In the genomic region with DNA sequence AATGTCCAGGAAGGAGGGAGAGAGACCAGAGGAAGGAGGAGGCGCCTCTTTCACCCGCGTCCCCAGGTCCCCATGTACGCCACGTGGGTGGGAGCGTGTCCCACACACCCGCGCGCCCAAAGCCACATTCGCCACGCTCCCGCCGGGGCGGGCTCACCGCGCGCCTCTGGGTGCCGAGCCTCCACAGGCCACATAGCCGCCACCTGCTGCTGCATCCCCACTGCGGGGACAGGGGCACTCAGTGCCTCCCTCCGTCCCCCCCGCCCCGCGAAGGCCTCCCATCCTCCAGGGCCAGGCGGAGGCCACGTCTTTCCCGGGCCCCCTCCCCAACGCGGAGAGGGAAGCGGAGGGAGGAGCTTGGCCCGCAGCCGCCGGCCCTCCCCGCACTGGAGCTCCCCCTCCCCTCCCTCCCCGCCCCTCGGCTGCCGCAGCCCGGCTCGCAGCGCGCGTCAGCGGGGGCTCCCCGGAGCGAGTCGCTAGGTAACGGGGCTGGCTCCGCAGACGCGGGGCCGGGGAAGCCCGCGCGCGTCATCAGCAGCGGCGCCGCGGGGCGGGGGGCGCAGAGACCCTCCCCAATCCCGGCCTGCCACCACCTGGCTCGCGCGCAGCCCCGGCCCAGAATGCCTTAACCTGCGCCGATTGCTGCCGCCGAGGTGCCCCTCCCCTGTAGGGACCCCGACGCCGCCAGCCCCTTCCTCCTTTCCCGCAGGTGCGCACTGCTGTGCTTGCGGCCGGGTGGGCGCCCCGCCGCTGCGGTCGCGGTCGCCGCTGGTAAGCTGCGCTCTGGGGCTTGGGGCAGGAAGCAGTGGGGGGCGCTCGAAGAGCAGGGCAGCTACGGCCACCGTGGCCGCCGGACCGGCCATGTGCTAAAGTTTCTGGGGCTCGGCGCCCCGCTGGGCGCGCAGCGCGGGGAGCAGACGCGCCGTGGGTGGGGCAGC, we compare ENCODE assay signal across 11 cellular contexts. TPM values are rescaled to one million over a fixed set of nuclear protein-coding genes. Genes with fewer than 3 reads are reported as not detected.
DNase-seq lines count a peak whose midpoint lies in the region; ATAC-seq, FAIRE-seq and TF ChIP-seq lines count a peak whose summit lies in the region.
"Had no signal": no experiment of that assay in that cellular context is flagged by ENCODE, and none has a peak within 500 bp of the region (broad histone marks: within the 10 kb centered on the region; RNA-seq: fewer than 3 reads in every experiment).

No MANE protein-coding gene starts in this region.

- H3K4me3 ChIP-seq in HUES48 (ENCODE audit: low read depth, low read length), result peak overlapping the region; percentile 73
- H3K4me3 ChIP-seq in astrocyte (ENCODE audit: insufficient read depth, low read depth, low read length), result peak overlapping the region; percentile 39

- H3K4me3 Mint-ChIP-seq in astrocyte (ENCODE audit: unreplicated experiment) (peak overlapping the region; percentile 82), nephron progenitor cell (peak overlapping the region; percentile 80)
- H3K4me3 Mint-ChIP-seq: T-helper 2 cell treated with Interferon-gamma antibody and Interleukin-4, amounts not matched to agents 5 μg/mL and 100 μg/mL, for 36 hours had no signal

- peaks cover 27% of the 10 kb centered on the region for H3K4me1 ChIP-seq in HUES48 (ENCODE audit: control insufficient read depth, insufficient read depth, low read length)
- H3K4me1 ChIP-seq in astrocyte (ENCODE audit: insufficient read depth, low read length), result peaks cover 3% of the 10 kb centered on the region

- H3K27me3 ChIP-seq in HUES48 (ENCODE audit: control insufficient read depth, insufficient read depth, low read length) (peaks cover 30% of the 10 kb centered on the region), astrocyte (ENCODE audit: insufficient read depth, low read length) (peaks cover 36% of the 10 kb centered on the region)

- peak overlapping the region; percentile 84 for H3K4me2 ChIP-seq in astrocyte (ENCODE audit: low read length)

- H3K9ac ChIP-seq in HUES48 (ENCODE audit: low read depth, low read length) (peak overlapping the region; percentile 68), astrocyte (ENCODE audit: low read length) (no peak overlapping the region)

- H3K9me3 ChIP-seq in HUES48 (ENCODE audit: control insufficient read depth, insufficient read depth, low read length) (no peaks in the 10 kb centered on the region), astrocyte (ENCODE audit: insufficient read depth, low read depth, low read length) (no peaks in the 10 kb centered on the region)

- H3K4me1 Mint-ChIP-seq in astrocyte (ENCODE audit: low read depth, unreplicated experiment) (no peaks in the 10 kb centered on the region), nephron progenitor cell (peaks cover 5% of the 10 kb centered on the region)

- H3K36me3 Mint-ChIP-seq in astrocyte (ENCODE audit: low read depth, unreplicated experiment) (no peaks in the 10 kb centered on the region), nephron progenitor cell (ENCODE audit: low read depth) (no peaks in the 10 kb centered on the region)

- no peak for FAIRE-seq in astrocyte (lab: Jason Lieb, UNC)

- H3K27me3 Mint-ChIP-seq in astrocyte (ENCODE audit: low read depth, unreplicated experiment) (peaks cover 56% of the 10 kb centered on the region), nephron progenitor cell (ENCODE audit: low read depth, poor library complexity) (peaks cover 82% of the 10 kb centered on the region)

- peak overlapping the region; percentile 60 for H2AFZ ChIP-seq in astrocyte (ENCODE audit: low read depth, low read length)

- no peak overlapping the region for H3K27ac Mint-ChIP-seq in astrocyte (ENCODE audit: unreplicated experiment)
- no peak overlapping the region for H3K27ac Mint-ChIP-seq in nephron progenitor cell
- H3K27ac Mint-ChIP-seq: T-helper 2 cell treated with Interferon-gamma antibody and Interleukin-4, amounts not matched to agents 5 μg/mL and 100 μg/mL, for 36 hours had no signal

- peaks cover 12% of the 10 kb centered on the region for H3K36me3 ChIP-seq in HUES48 (ENCODE audit: control insufficient read depth, insufficient read depth, low read length)
- no peaks in the 10 kb centered on the region for H3K36me3 ChIP-seq in astrocyte (ENCODE audit: insufficient read depth, low read length)

- H3K27ac ChIP-seq in HUES48 (ENCODE audit: low read depth, low read length) (no peak overlapping the region), astrocyte (ENCODE audit: low read depth, low read length) (no peak overlapping the region)

- DNase-seq in DMS53 (lab: John Stamatoyannopoulos, UW) (peak; percentile 83), astrocyte (ENCODE audit: low read depth) (no peak), nephron progenitor cell (peak; percentile 69), activated T-cell treated with anti-CD3 and anti-CD28 coated beads for 4 hours (no peak), SW 1271 (lab: John Stamatoyannopoulos, UW) (no peak)
- DNase-seq: activated naive CD4-positive, alpha-beta T cell treated with Interleukin-2 at 50 U/mL for 16 hours had no signal

- H3K9me3 Mint-ChIP-seq in astrocyte (ENCODE audit: unreplicated experiment) (no peaks in the 10 kb centered on the region), nephron progenitor cell (no peaks in the 10 kb centered on the region)
- H3K9me3 Mint-ChIP-seq: T-helper 2 cell treated with Interferon-gamma antibody and Interleukin-4, amounts not matched to agents 5 μg/mL and 100 μg/mL, for 36 hours had no signal

- no peak for ATAC-seq in GM21423 (IDR thresholded peaks at IDR 0.05; ENCODE audit: unreplicated experiment)

- H4K20me1 ChIP-seq in astrocyte (ENCODE audit: insufficient read depth, low read length), result no peaks in the 10 kb centered on the region

- H3K79me2 ChIP-seq in astrocyte (ENCODE audit: insufficient read depth, low read length), result no peaks in the 10 kb centered on the region

- no peak for TF ChIP-seq CTCF in astrocyte (IDR thresholded peaks at IDR 0.05; ENCODE audit: insufficient read depth, low read depth, low read length)
- TF ChIP-seq CTCF in nephron progenitor cell (IDR thresholded peaks at IDR 0.05), result no peak

RNA-seq across cellular contexts. Expression of a gene that starts 0.5 kb away (rescaled TPM):
- total RNA-seq in astrocyte, result 0.50 and 1.0 TPM in 2 replicates
- total RNA-seq: fibroblast of lung, mucosa of gallbladder had no signal

Comparison
In these comparisons a context has a peak if more than half of its experiments do, and no peak if none do; other contexts are left out.
1. DNase-seq: peak in DMS53 (single experiment) and nephron progenitor cell (single experiment); none in astrocyte (single experiment), activated T-cell treated with anti-CD3 and anti-CD28 coated beads for 4 hours (single experiment) and SW 1271 (0 of 2).